Comparison of ENCODE assay signal across 14 cellular contexts in genomic region chrX:79630033-79631009, GRCh38.
DNase-seq lines count a peak whose midpoint lies in the region; ATAC-seq and FAIRE-seq lines count a peak whose summit lies in the region.
"Had no signal": no experiment of that assay in that cellular context is flagged by ENCODE, and none has a peak within 500 bp of the region (broad histone marks: within the 10 kb centered on the region; RNA-seq: fewer than 3 reads in every experiment).

No MANE protein-coding gene starts in this region.

- no peak overlapping the region for H3K27ac Mint-ChIP-seq in activated T-helper 17 cell treated with anti-CD3 and anti-CD28 coated beads, Interleukin-2, amount 50 U/mL, for 72 hours
- H3K27ac Mint-ChIP-seq: activated CD4-positive, alpha-beta memory T cell treated with anti-CD3 and anti-CD28 coated beads, Interleukin-2, amount 10 ng/mL, durations not matched to agents 7 days and 5 days; effector memory CD8-positive, alpha-beta T cell; IgD-negative memory B cell had no signal

- H3K4me1 Mint-ChIP-seq in activated T-helper 17 cell treated with anti-CD3 and anti-CD28 coated beads, Interleukin-2, amount 50 U/mL, for 72 hours, result no peaks in the 10 kb centered on the region

- H3K36me3 Mint-ChIP-seq in activated T-helper 17 cell treated with anti-CD3 and anti-CD28 coated beads, Interleukin-2, amount 50 U/mL, for 72 hours (ENCODE audit: low read depth), result no peaks in the 10 kb centered on the region
- H3K36me3 Mint-ChIP-seq: IgD-negative memory B cell had no signal

- H3K9me3 Mint-ChIP-seq in activated T-helper 17 cell treated with anti-CD3 and anti-CD28 coated beads, Interleukin-2, amount 50 U/mL, for 72 hours, result no peaks in the 10 kb centered on the region
- H3K9me3 Mint-ChIP-seq: activated CD4-positive, alpha-beta memory T cell treated with anti-CD3 and anti-CD28 coated beads, Interleukin-2, amount 10 ng/mL, durations not matched to agents 7 days and 5 days; IgD-negative memory B cell had no signal

- no peaks in the 10 kb centered on the region for H3K27me3 Mint-ChIP-seq in activated T-helper 17 cell treated with anti-CD3 and anti-CD28 coated beads, Interleukin-2, amount 50 U/mL, for 72 hours
- H3K27me3 Mint-ChIP-seq: activated CD4-positive, alpha-beta memory T cell treated with anti-CD3 and anti-CD28 coated beads, Interleukin-2, amount 10 ng/mL, durations not matched to agents 7 days and 5 days; effector memory CD8-positive, alpha-beta T cell; IgD-negative memory B cell had no signal

- peak; percentile 60 for FAIRE-seq in GM18507 (lab: Jason Lieb, UNC)

- DNase-seq in GM18507 (ENCODE audit: extremely low spot score, insufficient read length, low read depth) (no peak), midbrain (lab: John Stamatoyannopoulos, UW) (no peak), HPDE6-E6E7 (ENCODE audit: extremely low spot score) (no peak), NCI-H1694 (lab: John Stamatoyannopoulos, UW) (no peak)
- no peak for DNase-seq in activated CD4-positive, CD25-positive, alpha-beta regulatory T cell (lab: John Stamatoyannopoulos, UW)
- DNase-seq: activated CD4-positive, alpha-beta memory T cell treated with anti-CD3 and anti-CD28 coated beads, Interleukin-2, amount 10 ng/mL, durations not matched to agents 7 days and 5 days; amniotic stem cell; Calu3; effector memory CD8-positive, alpha-beta T cell; NCI-H226 had no signal

- no peak overlapping the region for H3K4me3 Mint-ChIP-seq in activated T-helper 17 cell treated with anti-CD3 and anti-CD28 coated beads, Interleukin-2, amount 50 U/mL, for 72 hours
- H3K4me3 Mint-ChIP-seq: activated CD4-positive, alpha-beta memory T cell treated with anti-CD3 and anti-CD28 coated beads, Interleukin-2, amount 10 ng/mL, durations not matched to agents 7 days and 5 days; effector memory CD8-positive, alpha-beta T cell had no signal

- peak; percentile 82 for ATAC-seq in GM21367 (IDR thresholded peaks at IDR 0.05; ENCODE audit: unreplicated experiment)
- ATAC-seq in HG03064 (IDR thresholded peaks at IDR 0.05; ENCODE audit: low read depth, unreplicated experiment), result peak; percentile 82
- peak; percentile 11 for ATAC-seq in activated T-helper 17 cell treated with anti-CD3 and anti-CD28 coated beads, Interleukin-2, amount 50 U/mL, for 72 hours (replicated peaks)
- ATAC-seq: effector memory CD8-positive, alpha-beta T cell had no signal

Comparison
In these comparisons a context has a peak if more than half of its experiments do, and no peak if none do; other contexts are left out.
1. ATAC-seq: peak in every context shown above with its lines; median percentile 82 in GM21367; 82 in HG03064; 11 in activated T-helper 17 cell treated with anti-CD3 and anti-CD28 coated beads, Interleukin-2, amount 50 U/mL, for 72 hours.